In genomic region chr21:44626262-44626661, GRCh38 we compare ENCODE assay signal across 22 cellular contexts. TPM values are rescaled to one million over a fixed set of nuclear protein-coding genes. Genes with fewer than 3 reads are reported as not detected.
DNase-seq lines count a peak whose midpoint lies in the region; ATAC-seq lines count a peak whose summit lies in the region.
"Had no signal": no experiment of that assay in that cellular context is flagged by ENCODE, and none has a peak within 500 bp of the region (broad histone marks: within the 10 kb centered on the region; RNA-seq: fewer than 3 reads in every experiment).

No MANE protein-coding gene starts in this region.

- no peaks in the 10 kb centered on the region for H3K36me3 ChIP-seq in CD8-positive, alpha-beta memory T cell (ENCODE audit: insufficient read depth, low read length)
- no peaks in the 10 kb centered on the region for H3K36me3 ChIP-seq in neuronal stem cell (replicated peaks in 1 of 2; ENCODE audit: control insufficient read depth in 2 of 2, insufficient read depth in 2 of 2, low read length in 2 of 2)
- H3K36me3 ChIP-seq: BE2C had no signal

- no peak overlapping the region for H3K23ac ChIP-seq in neuronal stem cell (ENCODE audit: low read depth, low read length, poor library complexity)

- no peaks in the 10 kb centered on the region for H3K79me1 ChIP-seq in neuronal stem cell (ENCODE audit: low read depth, low read length)

- H3K27ac ChIP-seq in CD8-positive, alpha-beta memory T cell (ENCODE audit: low read depth, low read length), result no peak overlapping the region
- no peak overlapping the region for H3K27ac ChIP-seq in neuronal stem cell (replicated peaks; ENCODE audit: low read length)

- no peak overlapping the region for H2AK5ac ChIP-seq in neuronal stem cell (ENCODE audit: low read depth, low read length)

- H3K4me1 ChIP-seq in CD8-positive, alpha-beta memory T cell (ENCODE audit: insufficient read depth, low read length), result peaks cover 30% of the 10 kb centered on the region
- no peaks in the 10 kb centered on the region for H3K4me1 ChIP-seq in neuronal stem cell (ENCODE audit: control insufficient read depth in 2 of 2, insufficient read depth in 1 of 2, low read depth in 1 of 2, low read length in 2 of 2)
- H3K4me1 ChIP-seq: BE2C had no signal

- H3K27me3 ChIP-seq in CD8-positive, alpha-beta memory T cell (ENCODE audit: insufficient read depth, low read length, poor library complexity, severe bottlenecking), result no peaks in the 10 kb centered on the region
- H3K27me3 ChIP-seq in neuronal stem cell (ENCODE audit: control insufficient read depth in 3 of 3, insufficient read depth in 3 of 3, low read depth in 1 of 3, low read length in 3 of 3), result no peaks in the 10 kb centered on the region
- H3K27me3 ChIP-seq: BE2C had no signal

- peaks cover 20% of the 10 kb centered on the region for H3K4me1 Mint-ChIP-seq in activated T-cell treated with anti-CD3 and anti-CD28 coated beads, Interleukin-2, amount 50 U/mL, for 24 hours (ENCODE audit: low read depth)
- peaks cover 44 to 58% (median 46%) of the 10 kb centered on the region in 3 donors for H3K4me1 Mint-ChIP-seq in CD8-positive, alpha-beta memory T cell
- H3K4me1 Mint-ChIP-seq in effector memory CD8-positive, alpha-beta T cell (ENCODE audit: low read depth in 2 of 2), result peaks cover 42 to 56% of the 10 kb centered on the region in 2 donors

- H2BK5ac ChIP-seq in neuronal stem cell (ENCODE audit: low read length), result no peak overlapping the region

- no peak overlapping the region for H2AFZ ChIP-seq in neuronal stem cell (ENCODE audit: low read length)

- H3K27me3 Mint-ChIP-seq in activated T-cell treated with anti-CD3 and anti-CD28 coated beads, Interleukin-2, amount 50 U/mL, for 24 hours, result no peaks in the 10 kb centered on the region
- no peaks in the 10 kb centered on the region for H3K27me3 Mint-ChIP-seq in CD8-positive, alpha-beta memory T cell
- no peaks in the 10 kb centered on the region for H3K27me3 Mint-ChIP-seq in effector memory CD8-positive, alpha-beta T cell

- no peak overlapping the region for H3K27ac Mint-ChIP-seq in activated T-cell treated with anti-CD3 and anti-CD28 coated beads, Interleukin-2, amount 50 U/mL, for 24 hours
- H3K27ac Mint-ChIP-seq in CD8-positive, alpha-beta memory T cell, result peak overlapping the region in 6 of 8 donors; percentile 54 to 85 (median 78)
- peak overlapping the region; percentile 89 to 90 for H3K27ac Mint-ChIP-seq in effector memory CD8-positive, alpha-beta T cell
- H3K27ac Mint-ChIP-seq: CD4-positive, CD25-positive, alpha-beta regulatory T cell; H9; IgD-negative memory B cell had no signal

- H3K4ac ChIP-seq in neuronal stem cell (ENCODE audit: low read length), result no peak overlapping the region

- no peak overlapping the region for H3K9ac ChIP-seq in neuronal stem cell (ENCODE audit: low read depth, low read length, poor library complexity)

- DNase-seq in activated T-cell treated with anti-CD3 and anti-CD28 coated beads, Interleukin-2, amount 50 U/mL, for 24 hours, result peak; percentile 27
- DNase-seq in activated T-cell treated with anti-CD3 and anti-CD28 coated beads, Interleukin-2, amount 50 U/mL, for 1 hour, result no peak
- DNase-seq in CD8-positive, alpha-beta memory T cell, result peak in 2 of 5 donors; percentile 13 to 47
- peak; percentile 39 to 50 (median 42) for DNase-seq in effector memory CD8-positive, alpha-beta T cell
- DNase-seq in neuronal stem cell (ENCODE audit: low spot score) (no peak), HT-29 (ENCODE audit: low spot score) (no peak)
- no peak for DNase-seq in effector CD8-positive, alpha-beta T cell (lab: John Stamatoyannopoulos, UW)
- DNase-seq: BE2C; Calu3; CD4-positive, CD25-positive, alpha-beta regulatory T cell; EL; H9; Karpas-422; NCI-H1417 treated with DMSO at 0.1 percent for 48 hours; NCI-H187 treated with DMSO at 0.1 percent for 48 hours; NCI-H226; NCI-H524; NCI-H82 had no signal

- H3K4me2 ChIP-seq in neuronal stem cell (ENCODE audit: insufficient read depth, low read length, poor library complexity, severe bottlenecking), result no peak overlapping the region

- H3K4me3 Mint-ChIP-seq in activated T-cell treated with anti-CD3 and anti-CD28 coated beads, Interleukin-2, amount 50 U/mL, for 24 hours, result no peak overlapping the region
- peak overlapping the region in 6 of 7 donors; percentile 10 to 72 (median 55) for H3K4me3 Mint-ChIP-seq in CD8-positive, alpha-beta memory T cell
- H3K4me3 Mint-ChIP-seq in effector memory CD8-positive, alpha-beta T cell, result peak overlapping the region; percentile 61 to 75
- H3K4me3 Mint-ChIP-seq: CD4-positive, CD25-positive, alpha-beta regulatory T cell; H9; IgD-negative memory B cell had no signal

- peaks cover 49% of the 10 kb centered on the region for H3K9me3 Mint-ChIP-seq in activated T-cell treated with anti-CD3 and anti-CD28 coated beads, Interleukin-2, amount 50 U/mL, for 24 hours
- peaks cover 20 to 44% (median 40%) of the 10 kb centered on the region in 5 donors for H3K9me3 Mint-ChIP-seq in CD8-positive, alpha-beta memory T cell
- peaks cover 21 to 42% of the 10 kb centered on the region in 2 donors for H3K9me3 Mint-ChIP-seq in effector memory CD8-positive, alpha-beta T cell

- no CpG with 5 or more reads among the region's 10 CpGs for WGBS in neuronal stem cell (ENCODE audit: extremely low coverage in 2 of 2, insufficient read length in 2 of 2, insufficient replicate concordance in 1 of 2), 2 donors

- H3K4me3 ChIP-seq in CD8-positive, alpha-beta memory T cell (ENCODE audit: low read length), result no peak overlapping the region
- no peak overlapping the region for H3K4me3 ChIP-seq in neuronal stem cell (ENCODE audit: low read length in 2 of 2)

- peaks cover 3% of the 10 kb centered on the region for H3K36me3 Mint-ChIP-seq in activated T-cell treated with anti-CD3 and anti-CD28 coated beads, Interleukin-2, amount 50 U/mL, for 24 hours (ENCODE audit: low read depth)
- H3K36me3 Mint-ChIP-seq in CD8-positive, alpha-beta memory T cell, result peaks cover 7 to 42% (median 15%) of the 10 kb centered on the region in 3 donors
- peaks cover 13% of the 10 kb centered on the region for H3K36me3 Mint-ChIP-seq in effector memory CD8-positive, alpha-beta T cell (ENCODE audit: insufficient read depth)

- no peak overlapping the region for H4K91ac ChIP-seq in neuronal stem cell (ENCODE audit: low read depth, low read length, poor library complexity)

- H4K8ac ChIP-seq in neuronal stem cell (ENCODE audit: low read depth, low read length), result no peak overlapping the region

- H2BK120ac ChIP-seq in neuronal stem cell (ENCODE audit: low read depth, low read length), result no peak overlapping the region

- peaks cover 7% of the 10 kb centered on the region for H3K9me3 ChIP-seq in CD8-positive, alpha-beta memory T cell (ENCODE audit: low read length)
- peaks cover 4 to 8% of the 10 kb centered on the region in 2 donors for H3K9me3 ChIP-seq in neuronal stem cell (replicated peaks in 1 of 2; ENCODE audit: control insufficient read depth in 2 of 2, insufficient read depth in 1 of 2, low read depth in 1 of 2, low read length in 2 of 2)
- H3K9me3 ChIP-seq: BE2C had no signal

- no peak overlapping the region for H2BK12ac ChIP-seq in neuronal stem cell (ENCODE audit: low read length)

- H3K14ac ChIP-seq in neuronal stem cell (ENCODE audit: low read length), result no peak overlapping the region

- POLR2A ChIA-PET in CD8-positive, alpha-beta memory T cell (lab: Charles Lee), result no interaction called here

- ATAC-seq in effector memory CD8-positive, alpha-beta T cell (replicated peaks), result peak; percentile 97
- no peak for ATAC-seq in HG03108 (IDR thresholded peaks at IDR 0.05; ENCODE audit: unreplicated experiment)

- no peak overlapping the region for H2BK15ac ChIP-seq in neuronal stem cell (ENCODE audit: low read length)

- CTCF ChIA-PET in CD8-positive, alpha-beta memory T cell (lab: Charles Lee), result interaction anchor here (0.9 to 2.1 kb wide), 3 partner anchors 31 to 116 kb away, joined by 3 to 7 read pairs (median 3); partner anchors contain the start of gene KRTAP12-3

- H3K18ac ChIP-seq in neuronal stem cell (ENCODE audit: low read length), result peak overlapping the region; percentile 50

RNA-seq across cellular contexts. Expression of gene KRTAP10-9, which starts 0.6 kb away (rescaled TPM):
- total RNA-seq in CD8-positive, alpha-beta memory T cell, result not detected
- polyA plus RNA-seq in CD8-positive, alpha-beta memory T cell, result not detected
- not detected for polyA plus RNA-seq in neuronal stem cell (2013, experiment 1 of 2)
- not detected for polyA plus RNA-seq in neuronal stem cell (2013, experiment 2 of 2)
- not detected in 2 replicates for total RNA-seq in HT-29 (2014; rRNA removed; shearing (Covaris generic))
- total RNA-seq: Calu3; CD4-positive, CD25-positive, alpha-beta regulatory T cell; H9; MCF 10A; RPMI7951 had no signal
- polyA plus RNA-seq: CD4-positive, CD25-positive, alpha-beta regulatory T cell; IgD-negative memory B cell had no signal

RNA-seq across cellular contexts. Expression of gene KRTAP10-10, which starts 10.9 kb away (rescaled TPM):
- not detected for total RNA-seq in CD8-positive, alpha-beta memory T cell
- not detected for polyA plus RNA-seq in CD8-positive, alpha-beta memory T cell
- not detected for polyA plus RNA-seq in neuronal stem cell (2013, experiment 1 of 2)
- polyA plus RNA-seq in neuronal stem cell (2013, experiment 2 of 2), result not detected
- total RNA-seq in HT-29 (2014; rRNA removed; shearing (Covaris generic)), result not detected in 2 replicates
- total RNA-seq: Calu3; CD4-positive, CD25-positive, alpha-beta regulatory T cell; H9; MCF 10A; RPMI7951 had no signal
- polyA plus RNA-seq: CD4-positive, CD25-positive, alpha-beta regulatory T cell; IgD-negative memory B cell had no signal

RNA-seq across cellular contexts. Expression of gene KRTAP10-8, which starts 14.4 kb away (rescaled TPM):
- total RNA-seq in CD8-positive, alpha-beta memory T cell, result not detected
- not detected for polyA plus RNA-seq in CD8-positive, alpha-beta memory T cell
- not detected for polyA plus RNA-seq in neuronal stem cell (2013, experiment 1 of 2)
- not detected for polyA plus RNA-seq in neuronal stem cell (2013, experiment 2 of 2)
- not detected in 2 replicates for total RNA-seq in HT-29 (2014; rRNA removed; shearing (Covaris generic))
- total RNA-seq: Calu3; CD4-positive, CD25-positive, alpha-beta regulatory T cell; H9; MCF 10A; RPMI7951 had no signal
- polyA plus RNA-seq: CD4-positive, CD25-positive, alpha-beta regulatory T cell; IgD-negative memory B cell had no signal

RNA-seq across cellular contexts. Expression of gene KRTAP10-11, which starts 20.0 kb away (rescaled TPM):
- not detected for total RNA-seq in CD8-positive, alpha-beta memory T cell
- polyA plus RNA-seq in CD8-positive, alpha-beta memory T cell, result not detected
- not detected for polyA plus RNA-seq in neuronal stem cell (2013, experiment 1 of 2)
- polyA plus RNA-seq in neuronal stem cell (2013, experiment 2 of 2), result not detected
- total RNA-seq in HT-29 (2014; rRNA removed; shearing (Covaris generic)), result not detected in 2 replicates
- total RNA-seq: Calu3; CD4-positive, CD25-positive, alpha-beta regulatory T cell; H9; MCF 10A; RPMI7951 had no signal
- polyA plus RNA-seq: CD4-positive, CD25-positive, alpha-beta regulatory T cell; IgD-negative memory B cell had no signal

RNA-seq across cellular contexts. Expression of gene KRTAP10-7, which starts 25.9 kb away (rescaled TPM):
- not detected for total RNA-seq in CD8-positive, alpha-beta memory T cell
- polyA plus RNA-seq in CD8-positive, alpha-beta memory T cell, result not detected
- polyA plus RNA-seq in neuronal stem cell (2013, experiment 1 of 2), result not detected
- 0.03 TPM for polyA plus RNA-seq in neuronal stem cell (2013, experiment 2 of 2)
- not detected in 2 replicates for total RNA-seq in HT-29 (2014; rRNA removed; shearing (Covaris generic))
- total RNA-seq: Calu3; CD4-positive, CD25-positive, alpha-beta regulatory T cell; H9; MCF 10A; RPMI7951 had no signal
- polyA plus RNA-seq: CD4-positive, CD25-positive, alpha-beta regulatory T cell; IgD-negative memory B cell had no signal

Comparison
In these comparisons a context has a peak if more than half of its experiments do, and no peak if none do; other contexts are left out.
1. DNase-seq: peak in activated T-cell treated with anti-CD3 and anti-CD28 coated beads, Interleukin-2, amount 50 U/mL, for 24 hours (single experiment) and effector memory CD8-positive, alpha-beta T cell (3 of 3); none in activated T-cell treated with anti-CD3 and anti-CD28 coated beads, Interleukin-2, amount 50 U/mL, for 1 hour (single experiment), neuronal stem cell (single experiment), effector CD8-positive, alpha-beta T cell (single experiment) and HT-29 (single experiment).